Comparison of ENCODE assay signal across 27 cellular contexts in the genomic region with DNA sequence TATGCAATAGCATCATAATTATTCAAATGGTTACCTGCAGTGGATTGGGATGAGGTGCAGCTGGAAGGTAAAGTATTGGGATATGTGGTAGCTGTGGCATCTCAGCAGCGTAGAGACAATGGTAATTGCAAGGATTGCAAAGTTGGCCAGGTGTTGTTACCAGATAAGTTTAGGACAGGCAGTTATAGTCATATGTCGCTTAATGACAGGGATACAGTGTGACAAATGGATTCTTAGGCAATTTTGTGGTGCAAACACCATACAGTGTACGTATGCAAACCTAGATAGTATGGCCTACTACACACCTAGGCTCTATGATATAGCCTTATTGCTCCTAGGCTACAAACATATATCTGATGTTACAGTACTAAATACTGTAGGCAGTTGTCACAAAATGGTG.
"Had no signal": no experiment of that assay in that cellular context is flagged by ENCODE, and none has a peak within 500 bp of the region (broad histone marks: within the 10 kb centered on the region; RNA-seq: fewer than 3 reads in every experiment).

No MANE protein-coding gene starts in this region.

- FAIRE-seq: endometrium, islet of Langerhans, keratinocyte had no signal

- H3K9me3 Mint-ChIP-seq: dendritic cell treated with granulocyte-macrophage colony-stimulating factor and Interleukin-4, amounts not matched to agents 40 ng/mL and 50 ng/mL, for 4 days; effector memory CD8-positive, alpha-beta T cell; endodermal cell had no signal

- H3K4me3 Mint-ChIP-seq: dendritic cell treated with granulocyte-macrophage colony-stimulating factor and Interleukin-4, amounts not matched to agents 40 ng/mL and 50 ng/mL, for 4 days; endodermal cell; mesothelial cell of epicardium had no signal

- H3K36me3 Mint-ChIP-seq: mesothelial cell of epicardium had no signal

- H3K4me1 ChIP-seq: colonic mucosa, esophagus squamous epithelium, gastrocnemius medialis, left lung, lower lobe of right lung had no signal

- DNase-seq: colonic mucosa; cortex of kidney; effector CD8-positive, alpha-beta T cell; effector memory CD8-positive, alpha-beta T cell; endodermal cell; esophagus squamous epithelium; foreskin fibroblast; foreskin melanocyte; gastrocnemius medialis; glutamatergic neuron; head of caudate nucleus; heart right ventricle; hippocampal formation; left cardiac atrium; left lung; left ventricle myocardium superior; lower lobe of right lung; mesenchymal stem cell; mucosa of descending colon; naive B cell had no signal

- H3K27me3 ChIP-seq: colonic mucosa, esophagus squamous epithelium, gastrocnemius medialis, left lung had no signal

- ATAC-seq: effector memory CD8-positive, alpha-beta T cell; esophagus mucosa; gastrocnemius medialis; heart right ventricle; left cardiac atrium; left lung; left ventricle myocardium superior; lower lobe of right lung; mucosa of descending colon had no signal

- H3K4me3 ChIP-seq: colonic mucosa, esophagus squamous epithelium, gastrocnemius medialis, heart right ventricle, left lung, lower lobe of right lung, mucosa of descending colon had no signal

- H3K27ac ChIP-seq: colonic mucosa, epithelial cell of prostate, esophagus squamous epithelium, gastrocnemius medialis, heart right ventricle, left lung, lower lobe of right lung had no signal

- H3K36me3 ChIP-seq: colonic mucosa, esophagus squamous epithelium, gastrocnemius medialis, heart right ventricle, left lung, lower lobe of right lung had no signal

- H3K27me3 Mint-ChIP-seq: effector memory CD8-positive, alpha-beta T cell had no signal

- H3K27ac Mint-ChIP-seq: dendritic cell treated with granulocyte-macrophage colony-stimulating factor and Interleukin-4, amounts not matched to agents 40 ng/mL and 50 ng/mL, for 4 days; endodermal cell; mesothelial cell of epicardium had no signal

- H3K9me3 ChIP-seq: colonic mucosa, esophagus squamous epithelium, gastrocnemius medialis, left lung, lower lobe of right lung, mucosa of descending colon had no signal

- H3K4me1 Mint-ChIP-seq: endodermal cell, mesothelial cell of epicardium had no signal
